In the genomic region with DNA sequence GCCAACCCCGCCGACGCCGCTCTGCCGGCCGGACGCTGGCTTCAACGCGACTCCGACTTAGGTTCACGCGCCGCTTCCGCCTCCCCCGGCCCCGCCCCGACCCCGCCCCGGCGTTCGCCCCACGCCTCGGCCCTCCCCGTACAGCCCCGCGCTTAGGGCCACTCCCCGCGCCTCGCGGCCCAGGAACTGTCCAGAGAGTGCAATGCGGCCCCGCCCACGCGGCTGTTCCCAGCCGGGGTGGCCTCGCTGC, we compare ENCODE assay signal across 8 cellular contexts. TPM values are rescaled to one million over a fixed set of nuclear protein-coding genes. Genes with fewer than 3 reads are reported as not detected.
DNase-seq lines count a peak whose midpoint lies in the region; ATAC-seq lines count a peak whose summit lies in the region.

A gene with protein sequence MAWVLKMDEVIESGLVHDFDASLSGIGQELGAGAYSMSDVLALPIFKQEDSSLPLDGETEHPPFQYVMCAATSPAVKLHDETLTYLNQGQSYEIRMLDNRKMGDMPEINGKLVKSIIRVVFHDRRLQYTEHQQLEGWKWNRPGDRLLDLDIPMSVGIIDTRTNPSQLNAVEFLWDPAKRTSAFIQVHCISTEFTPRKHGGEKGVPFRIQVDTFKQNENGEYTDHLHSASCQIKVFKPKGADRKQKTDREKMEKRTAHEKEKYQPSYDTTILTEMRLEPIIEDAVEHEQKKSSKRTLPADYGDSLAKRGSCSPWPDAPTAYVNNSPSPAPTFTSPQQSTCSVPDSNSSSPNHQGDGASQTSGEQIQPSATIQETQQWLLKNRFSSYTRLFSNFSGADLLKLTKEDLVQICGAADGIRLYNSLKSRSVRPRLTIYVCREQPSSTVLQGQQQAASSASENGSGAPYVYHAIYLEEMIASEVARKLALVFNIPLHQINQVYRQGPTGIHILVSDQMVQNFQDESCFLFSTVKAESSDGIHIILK (minus strand): TSS at position 78 of the 250 bp plus-strand sequence. CDS start 557 bp downstream, outside the sequence.

- H3K27ac Mint-ChIP-seq in T-helper 1 cell treated with Interleukin-12 subunit alpha and Interleukin-12 subunit beta and Interleukin-4 antibody, amounts not matched to agents 30 μg/mL and 1 μg/mL, for 36 hours = peak within 1 kb of the TSS; percentile 100

- no peaks in the 10 kb centered on the region for H3K27me3 Mint-ChIP-seq in T-helper 1 cell treated with Interleukin-12 subunit alpha and Interleukin-12 subunit beta and Interleukin-4 antibody, amounts not matched to agents 30 μg/mL and 1 μg/mL, for 36 hours (ENCODE audit: low read depth)

- ATAC-seq in GM19324 (IDR thresholded peaks at IDR 0.05; ENCODE audit: low FRiP score, unreplicated experiment) = peak; percentile 89

- H3K9me3 ChIP-seq in endocrine pancreas (ENCODE audit: control insufficient read depth, low read length) = no peaks in the 10 kb centered on the region

- no peaks in the 10 kb centered on the region for H3K27me3 ChIP-seq in endocrine pancreas (ENCODE audit: control insufficient read depth, insufficient read depth, low read length)

- H3K4me3 ChIP-seq in endocrine pancreas (ENCODE audit: control insufficient read depth, insufficient read depth, low read length) = peak within 1 kb of the TSS; percentile 99

- peak within 1 kb of the TSS; percentile 94 for H3K9ac ChIP-seq in endocrine pancreas (ENCODE audit: control insufficient read depth, insufficient read depth, low read length)

- in situ Hi-C loops in KBM-7 (cut with MboI; ENCODE audit: low pct_unique_long_range_greater_than_20kb, low sequenced_read_pairs) = no loop called here

- H3K36me3 ChIP-seq in endocrine pancreas (ENCODE audit: control insufficient read depth, insufficient read depth, low read length) = no peaks in the 10 kb centered on the region

- H3K4me1 Mint-ChIP-seq in T-helper 1 cell treated with Interleukin-12 subunit alpha and Interleukin-12 subunit beta and Interleukin-4 antibody, amounts not matched to agents 30 μg/mL and 1 μg/mL, for 36 hours (ENCODE audit: low read depth) = peaks cover 47% of the 10 kb centered on the region

- no peak for DNase-seq in myocyte (ENCODE audit: low read depth)
- no peak for DNase-seq in NCI-H526 treated with DMSO at 0.1 percent for 48 hours (lab: John Stamatoyannopoulos, UW)
- no peak for DNase-seq in SIG-M5 (lab: John Stamatoyannopoulos, UW)
- DNase-seq in KBM-7 = no peak
- DNase-seq in NCI-H748 (lab: John Stamatoyannopoulos, UW; ENCODE audit: unreplicated experiment) = no peak

- peaks cover 24% of the 10 kb centered on the region for H3K4me1 ChIP-seq in endocrine pancreas (ENCODE audit: control insufficient read depth, insufficient read depth, low read length)

- H3K4me3 Mint-ChIP-seq in T-helper 1 cell treated with Interleukin-12 subunit alpha and Interleukin-12 subunit beta and Interleukin-4 antibody, amounts not matched to agents 30 μg/mL and 1 μg/mL, for 36 hours = peak within 1 kb of the TSS; percentile 100

- no peaks in the 10 kb centered on the region for H3K9me3 Mint-ChIP-seq in T-helper 1 cell treated with Interleukin-12 subunit alpha and Interleukin-12 subunit beta and Interleukin-4 antibody, amounts not matched to agents 30 μg/mL and 1 μg/mL, for 36 hours

- peaks cover 2% of the 10 kb centered on the region for H3K36me3 Mint-ChIP-seq in T-helper 1 cell treated with Interleukin-12 subunit alpha and Interleukin-12 subunit beta and Interleukin-4 antibody, amounts not matched to agents 30 μg/mL and 1 μg/mL, for 36 hours (ENCODE audit: low read depth)

RNA-seq across cellular contexts. Expression of the gene that starts here (rescaled TPM):
- 24.3 and 24.4 TPM in 2 replicates for total RNA-seq in myocyte
- 26.7 TPM for polyA plus RNA-seq in myocyte (2012)
